Comparison of ENCODE assay signal across 14 cellular contexts in the genomic region with DNA sequence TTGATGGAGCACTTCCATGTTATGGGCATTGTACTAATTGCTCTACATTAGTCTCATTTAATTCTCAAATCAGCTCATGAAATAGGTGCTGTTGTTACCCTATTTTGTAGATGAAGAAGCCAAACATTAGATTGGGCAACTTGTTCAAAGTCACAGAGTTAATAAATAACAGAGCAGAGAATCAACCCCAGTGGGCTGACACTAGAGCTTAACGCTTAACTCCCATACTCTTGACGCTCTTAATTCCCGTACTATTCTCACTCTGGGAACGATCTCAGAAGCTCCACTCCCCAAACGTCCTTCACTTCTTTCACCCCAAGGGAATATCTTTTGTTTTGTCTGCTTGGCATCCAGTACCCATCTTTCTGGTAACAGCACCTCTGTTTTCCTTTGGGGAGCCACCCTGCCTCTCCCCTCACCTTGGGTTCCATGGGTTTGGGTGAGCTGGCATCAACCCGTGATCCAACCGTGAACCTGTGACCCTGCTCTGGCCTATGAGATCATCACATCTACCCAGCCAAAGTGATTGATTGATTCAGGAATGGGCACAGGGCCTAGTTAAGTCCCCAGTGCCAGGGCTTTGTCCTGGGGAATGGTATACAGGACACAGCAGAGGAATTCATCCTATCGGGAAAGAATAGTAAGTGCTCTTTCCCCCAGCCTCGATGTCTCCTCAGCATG.
"Had no signal": no experiment of that assay in that cellular context is flagged by ENCODE, and none has a peak within 500 bp of the region (broad histone marks: within the 10 kb centered on the region; RNA-seq: fewer than 3 reads in every experiment).

No MANE protein-coding gene starts in this region.

- H3K4me1 ChIP-seq: colonic mucosa had no signal

- H3K27me3 ChIP-seq: ascending aorta, cardiac muscle cell, colonic mucosa, stomach, vagina had no signal

- H3K36me3 ChIP-seq: ascending aorta, cardiac muscle cell, colonic mucosa, stomach, vagina had no signal

- H3K27ac Mint-ChIP-seq: activated CD4-positive, alpha-beta T cell treated with anti-CD3 and anti-CD28 coated beads for 36 hours; activated CD8-positive, alpha-beta T cell treated with anti-CD3 and anti-CD28 coated beads for 36 hours; activated naive CD8-positive, alpha-beta T cell treated with anti-CD3 and anti-CD28 coated beads, Interleukin-2, amount 50 U/mL, for 24 hours had no signal

- H3K27me3 Mint-ChIP-seq: activated CD4-positive, alpha-beta T cell treated with anti-CD3 and anti-CD28 coated beads for 36 hours; activated CD8-positive, alpha-beta T cell treated with anti-CD3 and anti-CD28 coated beads for 36 hours; activated naive CD8-positive, alpha-beta T cell treated with anti-CD3 and anti-CD28 coated beads, Interleukin-2, amount 50 U/mL, for 24 hours had no signal

- H3K27ac ChIP-seq: cardiac muscle cell, colonic mucosa, stomach had no signal

- DNase-seq: activated CD4-positive, alpha-beta T cell treated with anti-CD3 and anti-CD28 coated beads for 36 hours; activated CD8-positive, alpha-beta memory T cell treated with anti-CD3 and anti-CD28 coated beads, Interleukin-2, amount 50 U/mL, for 4 hours; activated CD8-positive, alpha-beta T cell treated with anti-CD3 and anti-CD28 coated beads for 36 hours; activated naive CD4-positive, alpha-beta T cell; activated naive CD8-positive, alpha-beta T cell treated with anti-CD3 and anti-CD28 coated beads, Interleukin-2, amount 50 U/mL, for 24 hours; colonic mucosa; hippocampal formation; left cardiac atrium; stomach; T1000 had no signal

- H3K9me3 Mint-ChIP-seq: activated CD8-positive, alpha-beta T cell treated with anti-CD3 and anti-CD28 coated beads for 36 hours; activated naive CD8-positive, alpha-beta T cell treated with anti-CD3 and anti-CD28 coated beads, Interleukin-2, amount 50 U/mL, for 24 hours; nephron had no signal

- H3K4me3 ChIP-seq: ascending aorta, cardiac muscle cell, colonic mucosa, stomach, vagina had no signal

- ATAC-seq: activated CD4-positive, alpha-beta T cell treated with anti-CD3 and anti-CD28 coated beads for 36 hours; activated CD8-positive, alpha-beta T cell treated with anti-CD3 and anti-CD28 coated beads for 36 hours; activated naive CD8-positive, alpha-beta T cell treated with anti-CD3 and anti-CD28 coated beads, Interleukin-2, amount 50 U/mL, for 24 hours; left cardiac atrium had no signal

- H3K9me3 ChIP-seq: ascending aorta, colonic mucosa, stomach, vagina had no signal

- H3K4me3 Mint-ChIP-seq: activated CD4-positive, alpha-beta T cell treated with anti-CD3 and anti-CD28 coated beads for 36 hours; activated CD8-positive, alpha-beta T cell treated with anti-CD3 and anti-CD28 coated beads for 36 hours; activated naive CD8-positive, alpha-beta T cell treated with anti-CD3 and anti-CD28 coated beads, Interleukin-2, amount 50 U/mL, for 24 hours; nephron had no signal
